Comparison of ENCODE assay signal across 16 cellular contexts in genomic region chr10:116417821-116418220, GRCh38. TPM values are rescaled to one million over a fixed set of nuclear protein-coding genes. Genes with fewer than 3 reads are reported as not detected.
DNase-seq lines count a peak whose midpoint lies in the region; ATAC-seq lines count a peak whose summit lies in the region.
"Had no signal": no experiment of that assay in that cellular context is flagged by ENCODE, and none has a peak within 500 bp of the region (broad histone marks: within the 10 kb centered on the region; RNA-seq: fewer than 3 reads in every experiment).

No MANE protein-coding gene starts in this region.

- no peak for DNase-seq in activated T-cell treated with anti-CD3 and anti-CD28 coated beads, Interleukin-2, amount 50 U/mL, for 72 hours
- no peak for DNase-seq in activated T-cell treated with anti-CD3 and anti-CD28 coated beads, Interleukin-2, amount 50 U/mL, for 1 hour
- DNase-seq in SK-MEL-5 (ENCODE audit: low read depth, low spot score) (peak; percentile 15), epithelial cell of prostate (ENCODE audit: low read depth, low spot score) (no peak), NCI-H526 (lab: John Stamatoyannopoulos, UW) (no peak), DMS 273 (lab: John Stamatoyannopoulos, UW; ENCODE audit: unreplicated experiment) (no peak)
- DNase-seq in stimulated activated CD8-positive, alpha-beta memory T cell treated with anti-CD3 and anti-CD28 coated beads, Interleukin-4, amount 100 ng/mL, for 48 hours, result no peak
- DNase-seq: 8988T, COR-L47, KG1, NCI-H1092 treated with DMSO at 0.1 percent for 48 hours, NCI-H187 treated with DMSO at 0.1 percent for 48 hours, NCI-H2171 had no signal

- peak overlapping the region; percentile 83 for H3K27ac ChIP-seq in epithelial cell of prostate
- H3K27ac ChIP-seq: C4-2B had no signal

- in situ Hi-C loops in SK-MEL-5 (cut with HindIII; ENCODE audit: low pct_unique_long_range_greater_than_20kb, low sequenced_read_pairs), result no loop called here

- ATAC-seq in activated T-cell treated with anti-CD3 and anti-CD28 coated beads, Interleukin-2, amount 50 U/mL, for 72 hours (replicated peaks in 1 of 2), result peak; percentile 57 to 87
- ATAC-seq in GM19455 (IDR thresholded peaks at IDR 0.05; ENCODE audit: unreplicated experiment), result no peak

- peaks cover 6% of the 10 kb centered on the region for H3K27me3 Mint-ChIP-seq in activated T-cell treated with anti-CD3 and anti-CD28 coated beads, Interleukin-2, amount 50 U/mL, for 72 hours (ENCODE audit: low read depth)

- H3K4me1 Mint-ChIP-seq in activated T-cell treated with anti-CD3 and anti-CD28 coated beads, Interleukin-2, amount 50 U/mL, for 72 hours (ENCODE audit: low read depth), result no peaks in the 10 kb centered on the region

- no peaks in the 10 kb centered on the region for H3K36me3 Mint-ChIP-seq in activated T-cell treated with anti-CD3 and anti-CD28 coated beads, Interleukin-2, amount 50 U/mL, for 72 hours (ENCODE audit: insufficient read depth in 2 of 2)

- H3K4me3 Mint-ChIP-seq in activated T-cell treated with anti-CD3 and anti-CD28 coated beads, Interleukin-2, amount 50 U/mL, for 72 hours, result no peak overlapping the region

- no peak overlapping the region for H3K27ac Mint-ChIP-seq in activated T-cell treated with anti-CD3 and anti-CD28 coated beads, Interleukin-2, amount 50 U/mL, for 72 hours

- H3K9me3 Mint-ChIP-seq in activated T-cell treated with anti-CD3 and anti-CD28 coated beads, Interleukin-2, amount 50 U/mL, for 72 hours, result no peaks in the 10 kb centered on the region

RNA-seq across cellular contexts. Expression of gene PNLIPRP3, which starts 9.8 kb away (rescaled TPM):
- total RNA-seq in activated T-cell treated with anti-CD3 and anti-CD28 coated beads, Interleukin-2, amount 50 U/mL, for 72 hours, result not detected
- 13.1 and 13.6 TPM in 2 replicates for total RNA-seq in SK-MEL-5 (2014; rRNA removed; shearing (Covaris generic))
- polyA plus RNA-seq in SK-MEL-5 (2015; cell fraction: cytosol; rRNA removed), result 5.3 and 7.8 TPM in 2 replicates
- 15.7 and 26.2 TPM in 2 replicates for polyA plus RNA-seq in SK-MEL-5 (2015; cell fraction: nucleus; rRNA removed)
- total RNA-seq: NCI-H460 had no signal

Comparison
In these comparisons a context has a peak if more than half of its experiments do, and no peak if none do; other contexts are left out.
1. RNA of gene PNLIPRP3, which starts 9.8 kb away (total RNA-seq): 13.1 to 13.6 TPM in SK-MEL-5; not detected in activated T-cell treated with anti-CD3 and anti-CD28 coated beads, Interleukin-2, amount 50 U/mL, for 72 hours; every median in the first group is over 10 times any median in the second.